Comparison of ENCODE assay signal across 2 cellular contexts in genomic region chr13:99650410-99650809, GRCh38.
TF ChIP-seq lines count a peak whose summit lies in the region.

No MANE protein-coding gene starts in this region.

TF ChIP-seq in liver, 16 proteins besides CTCF, POLR2A, EP300 and RAD21:
- no peak for TF ChIP-seq SP1 (IDR thresholded peaks at IDR 0.05)
- no peak for TF ChIP-seq FOXA2 (IDR thresholded peaks at IDR 0.05)

TF ChIP-seq in HepG2, 621 proteins besides CTCF, POLR2A, EP300 and RAD21:
- no peak for TF ChIP-seq ZNF556 (CRISPR knock-in tag; IDR thresholded peaks at IDR 0.05; ENCODE audit: borderline replicate concordance)
